21 cellular contexts compared by ENCODE assay signal in genomic region chr3:72702997-72703396, GRCh38.
"Had no signal": no experiment of that assay in that cellular context is flagged by ENCODE, and none has a peak within 500 bp of the region (broad histone marks: within the 10 kb centered on the region; RNA-seq: fewer than 3 reads in every experiment).

No MANE protein-coding gene starts in this region.

- H3K4me3 ChIP-seq: esophagus squamous epithelium, hepatocyte, pancreas, stomach, thyroid gland, vagina had no signal

- FAIRE-seq: kidney, pancreas had no signal

- H3K27me3 ChIP-seq: esophagus squamous epithelium, hepatocyte, pancreas, thyroid gland, vagina had no signal

- H3K9me3 ChIP-seq: esophagus squamous epithelium, pancreas, stomach, thyroid gland, vagina had no signal

- H3K9me3 Mint-ChIP-seq: effector memory CD8-positive, alpha-beta T cell; mesothelial cell of epicardium; naive thymus-derived CD4-positive, alpha-beta T cell; stimulated activated effector memory CD8-positive, alpha-beta T cell treated with anti-CD3 and anti-CD28 coated beads, Interleukin-12 subunit alpha, Interleukin-12 subunit beta, amount 100 ng/mL, for 72 hours had no signal

- DNase-seq: cortex of kidney; effector memory CD8-positive, alpha-beta T cell; esophagus squamous epithelium; foreskin melanocyte; kidney; mesenchymal stem cell; naive thymus-derived CD4-positive, alpha-beta T cell; occipital lobe; pancreas; retina; stimulated activated CD4-positive, alpha-beta T cell treated with anti-CD3 and anti-CD28 coated beads, Interleukin-2, amount 100 ng/mL, for 24 hours; stimulated activated CD4-positive, alpha-beta T cell treated with anti-CD3 and anti-CD28 coated beads, Interleukin-4, amount 100 ng/mL, for 24 hours; stimulated activated naive CD4-positive, alpha-beta T cell treated with Interleukin-2 at 50 U/mL for 16 hours; stomach; thyroid gland had no signal

- H3K27ac Mint-ChIP-seq: effector memory CD8-positive, alpha-beta T cell; mesothelial cell of epicardium; nephron; stimulated activated effector memory CD8-positive, alpha-beta T cell treated with anti-CD3 and anti-CD28 coated beads, Interleukin-12 subunit alpha, Interleukin-12 subunit beta, amount 100 ng/mL, for 72 hours had no signal

- H3K4me1 ChIP-seq: esophagus squamous epithelium, pancreas, stomach, thyroid gland had no signal

- H3K36me3 Mint-ChIP-seq: mesothelial cell of epicardium; naive thymus-derived CD4-positive, alpha-beta T cell; stimulated activated effector memory CD8-positive, alpha-beta T cell treated with anti-CD3 and anti-CD28 coated beads, Interleukin-12 subunit alpha, Interleukin-12 subunit beta, amount 100 ng/mL, for 72 hours had no signal

- H3K4me3 Mint-ChIP-seq: effector memory CD8-positive, alpha-beta T cell; mesothelial cell of epicardium; naive thymus-derived CD4-positive, alpha-beta T cell; nephron; stimulated activated effector memory CD8-positive, alpha-beta T cell treated with anti-CD3 and anti-CD28 coated beads, Interleukin-12 subunit alpha, Interleukin-12 subunit beta, amount 100 ng/mL, for 72 hours had no signal

- H3K36me3 ChIP-seq: esophagus squamous epithelium, pancreas, stomach, thyroid gland, vagina had no signal

- ATAC-seq: effector memory CD8-positive, alpha-beta T cell; left lobe of liver; naive thymus-derived CD4-positive, alpha-beta T cell; pancreas; stimulated activated effector memory CD8-positive, alpha-beta T cell treated with anti-CD3 and anti-CD28 coated beads, Interleukin-12 subunit alpha, Interleukin-12 subunit beta, amount 100 ng/mL, for 72 hours had no signal

- H3K4me1 Mint-ChIP-seq: stimulated activated effector memory CD8-positive, alpha-beta T cell treated with anti-CD3 and anti-CD28 coated beads, Interleukin-12 subunit alpha, Interleukin-12 subunit beta, amount 100 ng/mL, for 72 hours had no signal

- H3K27ac ChIP-seq: esophagus squamous epithelium, hepatocyte, pancreas, stomach, thyroid gland, vagina had no signal
